Comparison of ENCODE assay signal across 1 cellular context in the genomic region with DNA sequence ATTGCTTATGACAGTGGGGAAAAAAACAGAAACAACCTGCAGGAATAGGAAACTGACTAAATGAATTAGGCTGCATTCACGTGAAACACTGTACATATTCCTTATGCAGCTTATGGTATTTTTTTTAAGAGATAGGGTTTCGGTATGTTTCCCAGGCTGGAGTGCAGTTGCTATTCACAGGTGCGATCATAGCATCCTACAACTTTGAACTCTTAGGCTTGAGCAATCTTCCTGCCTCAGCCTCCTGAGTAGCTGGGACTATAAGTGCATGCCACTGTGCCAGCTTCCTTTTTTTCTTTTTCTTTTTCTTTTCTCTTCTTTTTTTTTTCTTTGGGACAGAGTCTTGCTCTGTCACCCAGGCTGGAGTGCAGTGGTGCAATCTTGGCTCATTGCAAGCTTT.
TF ChIP-seq lines count a peak whose summit lies in the region.

No MANE protein-coding gene starts in this region.

TF ChIP-seq in HepG2, 621 proteins besides CTCF, POLR2A, EP300 and RAD21 (continued from another document):
- TF ChIP-seq ZNF710 (CRISPR knock-in tag; IDR thresholded peaks at IDR 0.05; ENCODE audit: borderline replicate concordance) (no peak), CEBPB (IDR thresholded peaks at IDR 0.05; ENCODE audit: borderline replicate concordance, low read depth, low read length) (0 out of 2 replicates have a peak, but pooled peaks have one; percentile 17), CEBPG (CRISPR knock-in tag; IDR thresholded peaks at IDR 0.05) (peak; percentile 52)
- TF ChIP-seq, protein P1, sequence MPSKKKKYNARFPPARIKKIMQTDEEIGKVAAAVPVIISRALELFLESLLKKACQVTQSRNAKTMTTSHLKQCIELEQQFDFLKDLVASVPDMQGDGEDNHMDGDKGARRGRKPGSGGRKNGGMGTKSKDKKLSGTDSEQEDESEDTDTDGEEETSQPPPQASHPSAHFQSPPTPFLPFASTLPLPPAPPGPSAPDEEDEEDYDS (CRISPR knock-in tag; IDR thresholded peaks at IDR 0.05), result no peak
- TF ChIP-seq, protein P2, sequence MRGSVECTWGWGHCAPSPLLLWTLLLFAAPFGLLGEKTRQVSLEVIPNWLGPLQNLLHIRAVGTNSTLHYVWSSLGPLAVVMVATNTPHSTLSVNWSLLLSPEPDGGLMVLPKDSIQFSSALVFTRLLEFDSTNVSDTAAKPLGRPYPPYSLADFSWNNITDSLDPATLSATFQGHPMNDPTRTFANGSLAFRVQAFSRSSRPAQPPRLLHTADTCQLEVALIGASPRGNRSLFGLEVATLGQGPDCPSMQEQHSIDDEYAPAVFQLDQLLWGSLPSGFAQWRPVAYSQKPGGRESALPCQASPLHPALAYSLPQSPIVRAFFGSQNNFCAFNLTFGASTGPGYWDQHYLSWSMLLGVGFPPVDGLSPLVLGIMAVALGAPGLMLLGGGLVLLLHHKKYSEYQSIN (CRISPR knock-in tag; IDR thresholded peaks at IDR 0.05; ENCODE audit: borderline replicate concordance), result no peak
- TF ChIP-seq, protein P3, sequence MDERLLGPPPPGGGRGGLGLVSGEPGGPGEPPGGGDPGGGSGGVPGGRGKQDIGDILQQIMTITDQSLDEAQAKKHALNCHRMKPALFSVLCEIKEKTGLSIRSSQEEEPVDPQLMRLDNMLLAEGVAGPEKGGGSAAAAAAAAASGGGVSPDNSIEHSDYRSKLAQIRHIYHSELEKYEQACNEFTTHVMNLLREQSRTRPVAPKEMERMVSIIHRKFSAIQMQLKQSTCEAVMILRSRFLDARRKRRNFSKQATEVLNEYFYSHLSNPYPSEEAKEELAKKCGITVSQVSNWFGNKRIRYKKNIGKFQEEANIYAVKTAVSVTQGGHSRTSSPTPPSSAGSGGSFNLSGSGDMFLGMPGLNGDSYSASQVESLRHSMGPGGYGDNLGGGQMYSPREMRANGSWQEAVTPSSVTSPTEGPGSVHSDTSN (CRISPR knock-in tag; IDR thresholded peaks at IDR 0.05), result no peak
